Comparison of ENCODE assay signal across 17 cellular contexts in the genomic region with DNA sequence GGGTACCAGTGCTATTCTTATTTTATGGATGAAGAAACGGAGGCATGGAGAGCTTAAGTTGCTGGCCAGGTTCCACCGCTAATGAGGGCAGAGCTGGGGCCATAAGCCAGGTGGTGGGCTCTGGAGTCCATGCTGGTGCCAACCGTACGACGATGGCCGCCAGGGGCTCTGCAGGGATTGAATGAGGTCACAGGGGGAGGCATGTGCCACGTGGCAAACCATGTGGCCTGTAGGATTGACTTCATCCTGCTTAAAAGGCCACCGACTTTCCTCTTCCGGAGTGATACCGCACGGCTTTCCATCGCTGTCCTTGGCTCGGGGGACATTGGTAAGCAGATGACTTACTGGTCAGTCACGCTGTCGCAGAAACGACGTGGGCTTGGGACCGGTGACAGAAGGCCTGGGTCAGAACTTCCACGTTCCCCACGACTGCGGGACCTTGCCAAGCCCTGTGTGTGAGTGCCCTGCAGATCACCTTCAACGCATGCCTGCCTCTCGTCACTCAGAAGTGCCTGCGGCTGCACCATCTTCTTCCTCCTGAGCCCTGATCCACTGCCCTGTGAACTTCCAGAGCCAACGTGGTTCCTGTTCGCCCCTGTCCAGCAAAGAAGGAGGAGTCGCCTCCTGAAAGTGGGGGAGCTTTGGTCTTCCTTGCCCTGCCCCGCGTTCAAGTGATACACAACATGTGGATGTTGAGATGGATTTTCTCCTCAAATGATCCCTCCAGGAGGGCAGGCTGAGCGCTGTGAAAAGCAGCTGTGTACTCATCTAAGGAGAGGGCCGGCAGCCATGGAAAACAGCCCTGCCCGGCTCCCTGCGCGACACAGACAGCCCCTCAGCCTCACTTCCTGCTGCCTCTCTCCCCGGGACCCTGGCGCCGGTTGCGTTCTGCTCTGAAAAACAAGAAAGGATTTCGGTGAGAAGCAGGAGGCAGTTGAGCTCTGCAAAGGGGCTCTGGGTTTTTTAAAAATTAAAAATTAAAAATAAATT.
DNase-seq lines count a peak whose midpoint lies in the region; ATAC-seq and TF ChIP-seq lines count a peak whose summit lies in the region.
"Had no signal": no experiment of that assay in that cellular context is flagged by ENCODE, and none has a peak within 500 bp of the region (broad histone marks: within the 10 kb centered on the region; RNA-seq: fewer than 3 reads in every experiment).

No MANE protein-coding gene starts in this region.

- 75 to 79% (median 77%) methylated on average over 38 to 39 of the region's 39 CpGs for WGBS in spleen, 5 donors

- H3K27ac ChIP-seq in spleen: no peak overlapping the region

- H3K36me3 ChIP-seq in spleen: no peaks in the 10 kb centered on the region
- H3K36me3 ChIP-seq: MG63 had no signal

- peak overlapping the region; percentile 87 for H3K27ac Mint-ChIP-seq in nephron progenitor cell
- H3K27ac Mint-ChIP-seq in stimulated activated memory B cell treated with anti-CD40 and anti-IgM and Interleukin-4, amounts not matched to agents 10 μg/mL and 1 μg/mL and 100 μg/mL, for 72 hours: no peak overlapping the region

- H3K9me3 Mint-ChIP-seq in nephron progenitor cell: peaks cover 35% of the 10 kb centered on the region
- peaks cover 3% of the 10 kb centered on the region for H3K9me3 Mint-ChIP-seq in stimulated activated memory B cell treated with anti-CD40 and anti-IgM and Interleukin-4, amounts not matched to agents 10 μg/mL and 1 μg/mL and 100 μg/mL, for 72 hours

- peaks cover 65% of the 10 kb centered on the region for H3K4me1 Mint-ChIP-seq in nephron progenitor cell
- no peaks in the 10 kb centered on the region for H3K4me1 Mint-ChIP-seq in stimulated activated memory B cell treated with anti-CD40 and anti-IgM and Interleukin-4, amounts not matched to agents 10 μg/mL and 1 μg/mL and 100 μg/mL, for 72 hours

- peaks cover 9% of the 10 kb centered on the region for H3K27me3 Mint-ChIP-seq in nephron progenitor cell (ENCODE audit: low read depth, poor library complexity)
- peaks cover 20% of the 10 kb centered on the region for H3K27me3 Mint-ChIP-seq in stimulated activated memory B cell treated with anti-CD40 and anti-IgM and Interleukin-4, amounts not matched to agents 10 μg/mL and 1 μg/mL and 100 μg/mL, for 72 hours

- TF ChIP-seq POLR2A in spleen (IDR thresholded peaks at IDR 0.05): no peak

- no peak overlapping the region for H3K4me3 ChIP-seq in spleen
- H3K4me3 ChIP-seq: MG63 had no signal

- DNase-seq in NCI-H1092 treated with DMSO at 0.1 percent for 48 hours (lab: John Stamatoyannopoulos, UW) (peak; percentile 45), brain pericyte (ENCODE audit: low read depth, low spot score) (peak; percentile 75), nephron progenitor cell (no peak), spleen (peak; percentile 63)
- no peak for DNase-seq in effector CD8-positive, alpha-beta T cell (lab: John Stamatoyannopoulos, UW)
- DNase-seq: Caco-2, DMS153, EL, H9, MG63, NCI-H1105, NCI-H1694 treated with DMSO at 0.1 percent for 48 hours, NCI-H345, NCI-H526, SHP77 treated with DMSO at 0.1 percent for 48 hours had no signal

- intact Hi-C loops in spleen (cut with DNase I; ENCODE audit: low total_unique reads): no loop called here

- H3K4me1 ChIP-seq in spleen: no peaks in the 10 kb centered on the region
- H3K4me1 ChIP-seq: Caco-2 had no signal

- H3K27me3 ChIP-seq in spleen (replicated peaks in 1 of 7): no peaks in the 10 kb centered on the region
- H3K27me3 ChIP-seq: MG63 had no signal

- peaks cover 26% of the 10 kb centered on the region for H3K36me3 Mint-ChIP-seq in nephron progenitor cell (ENCODE audit: low read depth)
- H3K36me3 Mint-ChIP-seq in stimulated activated memory B cell treated with anti-CD40 and anti-IgM and Interleukin-4, amounts not matched to agents 10 μg/mL and 1 μg/mL and 100 μg/mL, for 72 hours: peaks cover 3% of the 10 kb centered on the region

- TF ChIP-seq CTCF in nephron progenitor cell (IDR thresholded peaks at IDR 0.05) (no peak), spleen (IDR thresholded peaks at IDR 0.05 in 8 of 11, conservative IDR thresholded peaks at IDR 0.05 in 3 of 11) (no peak)

- no peak overlapping the region for H3K4me3 Mint-ChIP-seq in nephron progenitor cell
- H3K4me3 Mint-ChIP-seq in stimulated activated memory B cell treated with anti-CD40 and anti-IgM and Interleukin-4, amounts not matched to agents 10 μg/mL and 1 μg/mL and 100 μg/mL, for 72 hours: no peak overlapping the region
- H3K4me3 Mint-ChIP-seq: H9 had no signal

- H3K9me3 ChIP-seq in spleen: no peaks in the 10 kb centered on the region
- H3K9me3 ChIP-seq: MG63 had no signal

- ATAC-seq in GM18517 (IDR thresholded peaks at IDR 0.05; ENCODE audit: unreplicated experiment): no peak
- ATAC-seq in stimulated activated memory B cell treated with anti-CD40 and anti-IgM and Interleukin-4, amounts not matched to agents 10 μg/mL and 1 μg/mL and 100 μg/mL, for 72 hours: no peak

Comparison
In these comparisons a context has a peak if more than half of its experiments do, and no peak if none do; other contexts are left out.
1. DNase-seq: peak in NCI-H1092 treated with DMSO at 0.1 percent for 48 hours (single experiment), brain pericyte (single experiment) and spleen (single experiment); none in nephron progenitor cell (single experiment) and effector CD8-positive, alpha-beta T cell (single experiment).